Comparison of ENCODE assay signal across 18 cellular contexts in the genomic region with DNA sequence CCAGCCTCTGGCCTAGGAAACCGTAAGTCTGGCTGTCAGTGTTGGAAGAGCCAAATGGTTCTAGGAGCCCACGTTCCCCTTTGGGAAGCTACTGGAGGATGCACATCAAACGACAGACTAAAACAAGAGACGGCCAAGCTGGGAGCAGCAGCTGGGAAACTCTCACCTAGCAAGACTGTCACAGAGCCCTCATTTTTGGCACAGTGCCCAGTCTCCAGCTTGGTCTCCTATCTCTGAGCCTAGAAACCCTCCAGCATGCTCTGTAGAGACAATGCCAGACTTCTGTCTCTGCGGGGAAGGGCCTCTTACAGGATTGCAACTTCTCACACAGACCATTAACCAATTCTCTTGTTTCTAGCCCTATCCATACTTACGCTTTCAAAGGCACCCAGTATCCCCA. TPM values are rescaled to one million over a fixed set of nuclear protein-coding genes. Genes with fewer than 3 reads are reported as not detected.
DNase-seq lines count a peak whose midpoint lies in the region; ATAC-seq, FAIRE-seq and TF ChIP-seq lines count a peak whose summit lies in the region.
"Had no signal": no experiment of that assay in that cellular context is flagged by ENCODE, and none has a peak within 500 bp of the region (broad histone marks: within the 10 kb centered on the region; RNA-seq: fewer than 3 reads in every experiment).

No MANE protein-coding gene starts in this region.

- DNase-seq in NCI-H2171 (lab: John Stamatoyannopoulos, UW), result peak; percentile 89
- DNase-seq in K562 (ENCODE audit: extremely low read depth in 1 of 4, low spot score in 3 of 4), result peak in 3 of 4 experiments; percentile 27 to 45 (median 29)
- peak; percentile 43 to 80 for DNase-seq in psoas muscle
- DNase-seq in stimulated activated naive CD8-positive, alpha-beta T cell treated with anti-CD3 and anti-CD28 coated beads, Interleukin-15, Interleukin-2, amounts not matched to agents 100 U/mL and 50 U/mL, for 24 hours, result no peak
- DNase-seq: activated CD4-positive, alpha-beta T cell treated with anti-CD3 and anti-CD28 coated beads, Interleukin-2, amount 50 U/mL, for 48 hours; CD4-positive, CD25-positive, alpha-beta regulatory T cell; esophagus squamous epithelium; GF-D8; hippocampal formation; left lung; naive thymus-derived CD4-positive, alpha-beta T cell; NCI-H187 treated with DMSO at 0.1 percent for 48 hours; stimulated activated CD4-positive, alpha-beta T cell treated with anti-CD3 and anti-CD28 coated beads, Interleukin-4, amount 100 ng/mL, for 1 hour had no signal

- H3K4me3 ChIP-seq in K562 (no peak overlapping the region), psoas muscle (no peak overlapping the region)
- H3K4me3 ChIP-seq: coronary artery, esophagus squamous epithelium, left lung had no signal

- in situ Hi-C loops in K562 (cut with MboI), result no loop called here

- H3K36me3 ChIP-seq in K562 (ENCODE audit: control insufficient read depth, insufficient read depth, low read length), result peaks cover 82% of the 10 kb centered on the region
- H3K36me3 ChIP-seq in psoas muscle (ENCODE audit: insufficient read depth in 1 of 2, low read depth in 1 of 2), result peaks cover 3 to 64% of the 10 kb centered on the region in 2 donors

- no peaks in the 10 kb centered on the region for H3K79me2 ChIP-seq in K562 (ENCODE audit: control insufficient read depth, insufficient read depth, low read length)

- peak; percentile 38; the same call in 2 of the 3 replicates for ATAC-seq in K562
- ATAC-seq in psoas muscle, result peak; percentile 20 to 31 (median 26)
- ATAC-seq in GM19324 (IDR thresholded peaks at IDR 0.05; ENCODE audit: low FRiP score, unreplicated experiment), result no peak
- ATAC-seq in HG02981 (IDR thresholded peaks at IDR 0.05; ENCODE audit: unreplicated experiment), result no peak
- no peak for ATAC-seq in stimulated activated naive CD8-positive, alpha-beta T cell treated with anti-CD3 and anti-CD28 coated beads, Interleukin-15, Interleukin-2, amounts not matched to agents 100 U/mL and 50 U/mL, for 24 hours
- ATAC-seq: left lung; naive thymus-derived CD4-positive, alpha-beta T cell; stimulated activated effector memory CD8-positive, alpha-beta T cell treated with anti-CD3 and anti-CD28 coated beads, Interleukin-12 subunit alpha, Interleukin-12 subunit beta, amount 100 ng/mL, for 72 hours had no signal

- TF ChIP-seq CTCF in K562 (IDR thresholded peaks at IDR 0.05 in 2 of 3, conservative IDR thresholded peaks at IDR 0.05 in 1 of 3; ENCODE audit: insufficient read depth in 2 of 3, low read depth in 1 of 3, low read length in 3 of 3) (no peak), psoas muscle (IDR thresholded peaks at IDR 0.05) (no peak)

- peak; percentile 56 for FAIRE-seq in K562 (lab: Jason Lieb, UNC)

- POLR2A ChIA-PET in K562 (lab: Yijun Ruan, JAX), result interaction anchor here (0.9 kb wide), 1 partner anchor 28 kb away, joined by 3 read pairs; no protein-coding TSS in a partner anchor

- H3K4me1 ChIP-seq in K562 (replicated peaks in 1 of 2; ENCODE audit: control insufficient read depth in 2 of 2, insufficient read depth in 2 of 2, low read length in 2 of 2) (no peaks in the 10 kb centered on the region), psoas muscle (peaks cover 44% of the 10 kb centered on the region)

- no peak overlapping the region for H2AFZ ChIP-seq in K562 (ENCODE audit: low read depth, low read length)

- intact Hi-C loops in K562 (cut with micrococcal nuclease) (no loop called here), psoas muscle (cut with DNase I) (no loop called here)

- no TSS peak for BruUV-seq in K562 (replicated peaks; lab: Mats Ljungman, UMichigan)

- no peak for TF ChIP-seq RAD21 in Ishikawa (IDR thresholded peaks at IDR 0.05; ENCODE audit: low read depth)
- no peak for TF ChIP-seq RAD21 in K562 (CRISPR knock-in tag; conservative IDR thresholded peaks at IDR 0.05 in 1 of 2, IDR thresholded peaks at IDR 0.05 in 1 of 2)

- H3K27ac ChIP-seq in K562 (ENCODE audit: extremely low read depth, low read depth, low read length) (no peak overlapping the region), psoas muscle (peak overlapping the region; percentile 68)
- H3K27ac ChIP-seq: coronary artery, esophagus squamous epithelium, left lung had no signal

- CTCF ChIA-PET in K562 (lab: Yijun Ruan, JAX; ENCODE audit: low intra/inter-chr PET ratio), result no interaction called here

- H3K9me3 ChIP-seq in K562 (replicated peaks; ENCODE audit: control insufficient read depth, insufficient read depth, low read depth, low read length) (no peaks in the 10 kb centered on the region), psoas muscle (no peaks in the 10 kb centered on the region)
- H3K9me3 ChIP-seq: esophagus squamous epithelium had no signal

- WGBS in K562 (ENCODE audit: insufficient coverage, low coverage, missing lambda C conversion rate), result 95% methylated on average over 6 of the region's 6 CpGs
- 44 to 68% (median 50%) methylated on average over 6 of the region's 6 CpGs for WGBS in psoas muscle, 3 donors

- H4K20me1 ChIP-seq in K562 (replicated peaks; ENCODE audit: control insufficient read depth, insufficient read depth, low read length), result peaks cover 4% of the 10 kb centered on the region; the same call in 1 of the 2 replicates

- H3K9me1 ChIP-seq in K562 (ENCODE audit: control insufficient read depth, insufficient read depth, low read length), result no peaks in the 10 kb centered on the region

- no peak overlapping the region for H3K4me2 ChIP-seq in K562 (ENCODE audit: insufficient read depth, low read length)

- H3K27me3 ChIP-seq in K562 (ENCODE audit: control insufficient read depth in 2 of 2, insufficient read depth in 2 of 2, low read length in 2 of 2) (no peaks in the 10 kb centered on the region), psoas muscle (ENCODE audit: insufficient read depth in 3 of 3, low read length in 2 of 3) (no peaks in the 10 kb centered on the region)
- H3K27me3 ChIP-seq: esophagus squamous epithelium, left lung had no signal

- TF ChIP-seq POLR2A in K562 (conservative IDR thresholded peaks at IDR 0.05), result no peak

- no peak for TF ChIP-seq EP300 in Ishikawa (IDR thresholded peaks at IDR 0.05; ENCODE audit: borderline replicate concordance)
- no peak for TF ChIP-seq EP300 in K562 (IDR thresholded peaks at IDR 0.05; ENCODE audit: low read length)

- no peak overlapping the region for H3K9ac ChIP-seq in K562 (ENCODE audit: insufficient read depth in 1 of 2, low read depth in 2 of 2, low read length in 2 of 2)

TF ChIP-seq in Ishikawa, 13 proteins besides CTCF, POLR2A, EP300 and RAD21 (continues in another document):
- TF ChIP-seq FOXM1 (IDR thresholded peaks at IDR 0.05; ENCODE audit: borderline replicate concordance, low read depth), result no peak
- no peak for TF ChIP-seq CEBPB (IDR thresholded peaks at IDR 0.05)
- no peak for TF ChIP-seq CREB1 (IDR thresholded peaks at IDR 0.05; ENCODE audit: low read depth)
- TF ChIP-seq TEAD4 (IDR thresholded peaks at IDR 0.05), result no peak
- TF ChIP-seq NFIC (IDR thresholded peaks at IDR 0.05), result peak; percentile 33; the same call in 1 of the 2 replicates

TF ChIP-seq in K562, 482 proteins besides CTCF, POLR2A, EP300 and RAD21 (continues in another document):
- TF ChIP-seq SMARCB1 (IDR thresholded peaks at IDR 0.05; ENCODE audit: insufficient read length, low read depth) (no peak), NFIX (CRISPR knock-in tag; IDR thresholded peaks at IDR 0.05; ENCODE audit: low read depth) (peak; percentile 86), NFIC (IDR thresholded peaks at IDR 0.05) (peak; percentile 98), SMARCA5 (IDR thresholded peaks at IDR 0.05) (no peak), MYNN (IDR thresholded peaks at IDR 0.05) (no peak), MYNN (CRISPR knock-in tag; IDR thresholded peaks at IDR 0.05) (no peak)

RNA-seq across cellular contexts. Expression of a gene that starts 23.5 kb away (rescaled TPM):
- 83.8 and 125 TPM in 2 replicates for total RNA-seq in K562 (2011; cell fraction: chromatin; rRNA removed; ENCODE audit: low replicate concordance)
- total RNA-seq in K562 (2011; cell fraction: nucleolus; rRNA removed), result 68.3 and 75.2 TPM in 2 replicates
- 75.5 and 85.5 TPM in 2 replicates for total RNA-seq in K562 (2011; cell fraction: nucleoplasm; rRNA removed)
- total RNA-seq in K562 (2014; rRNA removed) (47.9 and 55.3 TPM in 2 replicates), K562 (2014; rRNA removed; fragmentation: Illumina TruSeq; extraction: Trizol) (21.1 and 23.7 TPM in 2 replicates), K562 (2015; rRNA removed; fragmentation: Illumina TruSeq; extraction: Trizol) (30.9 and 33.5 TPM in 2 replicates), K562 (2021) (61.5 and 63.6 TPM in 2 replicates), psoas muscle (10 to 100 TPM; 35.2 to 95.5 (median 55.5) TPM)
- polyA plus RNA-seq in K562 (2011; rRNA removed) (10.1 and 18.4 TPM in 2 replicates), K562 (2014; fragmentation: Illumina TruSeq; extraction: Trizol) (41.2 and 45.9 TPM in 2 replicates), K562 (2014; fragmentation: Nextera tagmentation; extraction: Ambion mirVana) (1 to 10 TPM in 1 of 2 experiments, under 1 TPM in 1; 0.72 to 2.5 TPM), K562 (2014; rRNA removed) (26.6 and 46.5 TPM in 2 replicates), psoas muscle (10 to 100 TPM; 37.6 to 57.9 (median 47.4) TPM)
- polyA plus RNA-seq in K562 (2011; cell fraction: cytosol; rRNA removed), result 21.0 and 31.9 TPM in 2 replicates
- polyA plus RNA-seq in K562 (2011; cell fraction: nucleus; rRNA removed), result 58.0 and 75.6 TPM in 2 replicates
- 32.0 and 44.4 TPM in 2 replicates for polyA plus RNA-seq in K562 (2012)
- polyA minus RNA-seq in K562 (2011; rRNA and poly(A)+ RNA removed), result 37.4 and 47.6 TPM in 2 replicates
- polyA minus RNA-seq in K562 (2011; cell fraction: cytosol; rRNA and poly(A)+ RNA removed), result 42.9 and 50.3 TPM in 2 replicates
- polyA minus RNA-seq in K562 (2011; cell fraction: nucleus; rRNA and poly(A)+ RNA removed), result 29.6 and 48.8 TPM in 2 replicates

RNA-seq across cellular contexts. Expression of a gene that starts 23.8 kb away (rescaled TPM):
- 83.0 and 106 TPM in 2 replicates for total RNA-seq in K562 (2011; cell fraction: chromatin; rRNA removed; ENCODE audit: low replicate concordance)
- total RNA-seq in K562 (2011; cell fraction: nucleolus; rRNA removed), result 39.1 and 48.2 TPM in 2 replicates
- total RNA-seq in K562 (2011; cell fraction: nucleoplasm; rRNA removed), result 52.3 and 52.5 TPM in 2 replicates
- total RNA-seq in K562 (2014; rRNA removed), result 6.9 and 11.2 TPM in 2 replicates
- 9.0 and 10.2 TPM in 2 replicates for total RNA-seq in K562 (2014; rRNA removed; fragmentation: Illumina TruSeq; extraction: Trizol)
- 10.2 and 10.7 TPM in 2 replicates for total RNA-seq in K562 (2015; rRNA removed; fragmentation: Illumina TruSeq; extraction: Trizol)
- 9.9 and 13.2 TPM in 2 replicates for total RNA-seq in K562 (2021)
- polyA plus RNA-seq in K562 (2011; rRNA removed), result 7.6 and 10.2 TPM in 2 replicates
- polyA plus RNA-seq in K562 (2011; cell fraction: cytosol; rRNA removed), result 6.3 TPM in 2 replicates
- polyA plus RNA-seq in K562 (2011; cell fraction: nucleus; rRNA removed), result 37.3 and 42.3 TPM in 2 replicates
- 7.8 and 9.3 TPM in 2 replicates for polyA plus RNA-seq in K562 (2012)
- polyA plus RNA-seq in K562 (2014; fragmentation: Illumina TruSeq; extraction: Trizol), result 9.7 and 10.1 TPM in 2 replicates
- polyA plus RNA-seq in K562 (2014; fragmentation: Nextera tagmentation; extraction: Ambion mirVana), result 1 to 10 TPM; 1.7 to 2.6 TPM
- polyA plus RNA-seq in K562 (2014; rRNA removed), result 8.0 and 10.3 TPM in 2 replicates
- 26.5 and 29.0 TPM in 2 replicates for polyA minus RNA-seq in K562 (2011; rRNA and poly(A)+ RNA removed)
- polyA minus RNA-seq in K562 (2011; cell fraction: cytosol; rRNA and poly(A)+ RNA removed), result 6.8 and 8.2 TPM in 2 replicates
- polyA minus RNA-seq in K562 (2011; cell fraction: nucleus; rRNA and poly(A)+ RNA removed), result 21.3 and 32.2 TPM in 2 replicates
- total RNA-seq in psoas muscle, result 1 to 10 TPM; 4.5 to 8.7 (median 6.4) TPM
- 1 to 10 TPM; 4.7 to 9.6 (median 5.3) TPM for polyA plus RNA-seq in psoas muscle

Comparison
In these comparisons a context has a peak if more than half of its experiments do, and no peak if none do; other contexts are left out.
1. ATAC-seq: peak in K562 (single experiment) and psoas muscle (4 of 4); none in GM19324 (single experiment), HG02981 (single experiment) and stimulated activated naive CD8-positive, alpha-beta T cell treated with anti-CD3 and anti-CD28 coated beads, Interleukin-15, Interleukin-2, amounts not matched to agents 100 U/mL and 50 U/mL, for 24 hours (single experiment).